1 cellular context compared by ENCODE assay signal in genomic region chr12:56521590-56522371, GRCh38.
TF ChIP-seq lines count a peak whose summit lies in the region.

Gene RBMS2 (plus strand): TSS chr12:56521820. CDS start chr12:56522024, 204 bp downstream.

TF ChIP-seq in HepG2, 621 proteins besides CTCF, POLR2A, EP300 and RAD21 (continued from another document):
- TF ChIP-seq HNRNPK (IDR thresholded peaks at IDR 0.05; ENCODE audit: low read depth, low read length, poor library complexity, severe bottlenecking): peak; percentile 84
- TF ChIP-seq TFAP4 (IDR thresholded peaks at IDR 0.05; ENCODE audit: borderline replicate concordance, low read depth): no peak
- no peak for TF ChIP-seq HINFP (CRISPR knock-in tag; IDR thresholded peaks at IDR 0.05; ENCODE audit: low read depth)
- 0 out of 2 replicates have a peak, but pooled peaks have one; percentile 32 for TF ChIP-seq ZNF512 (CRISPR knock-in tag; IDR thresholded peaks at IDR 0.05)
- TF ChIP-seq ZNF710 (CRISPR knock-in tag; IDR thresholded peaks at IDR 0.05; ENCODE audit: borderline replicate concordance): 0 out of 2 replicates have a peak, but pooled peaks have one; percentile 69
- no peak for TF ChIP-seq SNRNP70 (IDR thresholded peaks at IDR 0.05; ENCODE audit: low read depth, low read length)
- TF ChIP-seq ISX (CRISPR knock-in tag; conservative IDR thresholded peaks at IDR 0.05): no peak
- no peak for TF ChIP-seq ZNF441 (CRISPR knock-in tag; IDR thresholded peaks at IDR 0.05; ENCODE audit: borderline replicate concordance)
- TF ChIP-seq AHR (CRISPR knock-in tag; IDR thresholded peaks at IDR 0.05): no peak
- TF ChIP-seq ZBTB1 (CRISPR knock-in tag; IDR thresholded peaks at IDR 0.05; ENCODE audit: borderline replicate concordance): no peak
- no peak for TF ChIP-seq RFXAP (CRISPR knock-in tag; IDR thresholded peaks at IDR 0.05; ENCODE audit: borderline replicate concordance)
- TF ChIP-seq ZNF549 (CRISPR knock-in tag; IDR thresholded peaks at IDR 0.05): no peak
